ENCODE assay signal across 1 cellular context in genomic region chr4:151038452-151039157, GRCh38.
TF ChIP-seq lines count a peak whose summit lies in the region.

No MANE protein-coding gene starts in this region.

TF ChIP-seq in K562, 482 proteins besides CTCF, POLR2A, EP300 and RAD21 (continued from another document and continues in another):
- TF ChIP-seq KLF6 (CRISPR knock-in tag; IDR thresholded peaks at IDR 0.05; ENCODE audit: borderline replicate concordance), result peak; percentile 95
- peak; percentile 71 for TF ChIP-seq ATF4 (CRISPR knock-in tag; IDR thresholded peaks at IDR 0.05)
- peak; percentile 100 for TF ChIP-seq DMBX1 (CRISPR knock-in tag; IDR thresholded peaks at IDR 0.05; ENCODE audit: borderline replicate concordance)
- 0 out of 2 replicates have a peak, but pooled peaks have one; percentile 27 for TF ChIP-seq GATAD2A (IDR thresholded peaks at IDR 0.05)
- TF ChIP-seq KLF13 (tag; IDR thresholded peaks at IDR 0.05; ENCODE audit: borderline replicate concordance, low read depth), result peak; percentile 96
- TF ChIP-seq MEF2D (tag; conservative IDR thresholded peaks at IDR 0.05; ENCODE audit: low read depth), result peak; percentile 98
- no peak for TF ChIP-seq GATAD2B (IDR thresholded peaks at IDR 0.05; ENCODE audit: borderline replicate concordance)
- peak; percentile 85 for TF ChIP-seq ZNF311 (CRISPR knock-in tag; IDR thresholded peaks at IDR 0.05)
- peak; percentile 94 for TF ChIP-seq MBD1 (CRISPR knock-in tag; IDR thresholded peaks at IDR 0.05)
- peak; percentile 99 for TF ChIP-seq HDAC8 (tag; IDR thresholded peaks at IDR 0.05)
- TF ChIP-seq ZNF133 (CRISPR knock-in tag; IDR thresholded peaks at IDR 0.05), result peak; percentile 90; the same call in 1 of the 2 replicates
- no peak for TF ChIP-seq JUND (IDR thresholded peaks at IDR 0.05; ENCODE audit: borderline replicate concordance, low read depth, low read length)
- peak; percentile 79; the same call in 2 of the 3 replicates for TF ChIP-seq JUND (tag; IDR thresholded peaks at IDR 0.05; ENCODE audit: borderline replicate concordance, low read depth, low read length)
- TF ChIP-seq MLLT1 (IDR thresholded peaks at IDR 0.05), result no peak
- no peak for TF ChIP-seq ZNF551 (CRISPR knock-in tag; IDR thresholded peaks at IDR 0.05)
- peak; percentile 86 for TF ChIP-seq E2F3 (CRISPR knock-in tag; IDR thresholded peaks at IDR 0.05)
- TF ChIP-seq SREBF1 (IDR thresholded peaks at IDR 0.05; ENCODE audit: borderline replicate concordance, low read depth, low read length), result no peak
- no peak for TF ChIP-seq SIN3B (IDR thresholded peaks at IDR 0.05; ENCODE audit: low read depth)
- peak; percentile 95 for TF ChIP-seq DIDO1 (tag; IDR thresholded peaks at IDR 0.05; ENCODE audit: low read depth)
- 0 out of 2 replicates have a peak, but pooled peaks have one; percentile 19 for TF ChIP-seq FOSL1 (tag; conservative IDR thresholded peaks at IDR 0.05)
- TF ChIP-seq KLF1 (tag; IDR thresholded peaks at IDR 0.05), result peak; percentile 84
- peak; percentile 91 for TF ChIP-seq HOMEZ (CRISPR knock-in tag; IDR thresholded peaks at IDR 0.05)
- peak; percentile 85; the same call in 1 of the 2 replicates for TF ChIP-seq ELK3 (CRISPR knock-in tag; IDR thresholded peaks at IDR 0.05)
- TF ChIP-seq PPARD (CRISPR knock-in tag; IDR thresholded peaks at IDR 0.05), result peak; percentile 84
- TF ChIP-seq ILF3 (IDR thresholded peaks at IDR 0.05; ENCODE audit: borderline replicate concordance), result no peak
- peak in 1 of 2 experiments; percentile 97; a peak in 2 of 4 replicates for TF ChIP-seq ZNF639 (CRISPR knock-in tag; conservative IDR thresholded peaks at IDR 0.05 in 1 of 2, IDR thresholded peaks at IDR 0.05 in 1 of 2)
- peak; percentile 66; the same call in 1 of the 2 replicates for TF ChIP-seq TSC22D4 (tag; IDR thresholded peaks at IDR 0.05)
- TF ChIP-seq ZBTB5 (IDR thresholded peaks at IDR 0.05), result no peak
- peak; percentile 97 for TF ChIP-seq ZNF584 (CRISPR knock-in tag; IDR thresholded peaks at IDR 0.05; ENCODE audit: low read depth)
- peak; percentile 87; the same call in 1 of the 2 replicates for TF ChIP-seq ESRRB (CRISPR knock-in tag; IDR thresholded peaks at IDR 0.05; ENCODE audit: borderline replicate concordance)
- TF ChIP-seq ZBTB12 (CRISPR knock-in tag; IDR thresholded peaks at IDR 0.05), result peak; percentile 69
- no peak for TF ChIP-seq STAT6 (CRISPR knock-in tag; IDR thresholded peaks at IDR 0.05)
- TF ChIP-seq ERF (CRISPR knock-in tag; IDR thresholded peaks at IDR 0.05), result peak; percentile 97
- peak; percentile 88 for TF ChIP-seq TSHZ1 (CRISPR knock-in tag; IDR thresholded peaks at IDR 0.05)
